In genomic region chr16:11639925-11640899, GRCh38 we compare ENCODE assay signal across 1 cellular context.
TF ChIP-seq lines count a peak whose summit lies in the region.

No MANE protein-coding gene starts in this region.

TF ChIP-seq in IMR-90, 13 proteins besides CTCF, POLR2A, EP300 and RAD21:
- peak; percentile 88 for TF ChIP-seq RFX5 (IDR thresholded peaks at IDR 0.05; ENCODE audit: low read depth, low read length)
- peak; percentile 78 for TF ChIP-seq USF2 (IDR thresholded peaks at IDR 0.05; ENCODE audit: low read depth, low read length)
- 0 out of 2 replicates have a peak, but pooled peaks have one; percentile 49 for TF ChIP-seq MAZ (IDR thresholded peaks at IDR 0.05; ENCODE audit: borderline replicate concordance, low read depth, low read length)
- TF ChIP-seq RCOR1 (IDR thresholded peaks at IDR 0.05; ENCODE audit: insufficient replicate concordance, low read length): peak; percentile 7
- TF ChIP-seq, protein P1, sequence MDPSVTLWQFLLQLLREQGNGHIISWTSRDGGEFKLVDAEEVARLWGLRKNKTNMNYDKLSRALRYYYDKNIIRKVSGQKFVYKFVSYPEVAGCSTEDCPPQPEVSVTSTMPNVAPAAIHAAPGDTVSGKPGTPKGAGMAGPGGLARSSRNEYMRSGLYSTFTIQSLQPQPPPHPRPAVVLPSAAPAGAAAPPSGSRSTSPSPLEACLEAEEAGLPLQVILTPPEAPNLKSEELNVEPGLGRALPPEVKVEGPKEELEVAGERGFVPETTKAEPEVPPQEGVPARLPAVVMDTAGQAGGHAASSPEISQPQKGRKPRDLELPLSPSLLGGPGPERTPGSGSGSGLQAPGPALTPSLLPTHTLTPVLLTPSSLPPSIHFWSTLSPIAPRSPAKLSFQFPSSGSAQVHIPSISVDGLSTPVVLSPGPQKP (IDR thresholded peaks at IDR 0.05; ENCODE audit: borderline replicate concordance, low read depth, low read length): no peak
- peak; percentile 75; the same call in 1 of the 2 replicates for TF ChIP-seq MXI1 (IDR thresholded peaks at IDR 0.05; ENCODE audit: borderline replicate concordance, low read depth, low read length)
- TF ChIP-seq MAFK (IDR thresholded peaks at IDR 0.05; ENCODE audit: low read depth, low read length): peak; percentile 89
- peak; percentile 98 for TF ChIP-seq CEBPB (IDR thresholded peaks at IDR 0.05; ENCODE audit: low read depth, low read length)
- peak; percentile 99 for TF ChIP-seq NFE2L2 (IDR thresholded peaks at IDR 0.05; ENCODE audit: low read depth, low read length)
- TF ChIP-seq SMC3 (IDR thresholded peaks at IDR 0.05; ENCODE audit: low read depth, low read length): peak; percentile 2; the same call in 1 of the 2 replicates
- TF ChIP-seq CHD1 (IDR thresholded peaks at IDR 0.05; ENCODE audit: low read depth, low read length): no peak
- TF ChIP-seq BHLHE40 (IDR thresholded peaks at IDR 0.05; ENCODE audit: low read depth, low read length): peak; percentile 89
- TF ChIP-seq FOS (IDR thresholded peaks at IDR 0.05; ENCODE audit: low read depth, low read length): peak; percentile 86
